ENCODE assay signal across 1 cellular context in the genomic region with DNA sequence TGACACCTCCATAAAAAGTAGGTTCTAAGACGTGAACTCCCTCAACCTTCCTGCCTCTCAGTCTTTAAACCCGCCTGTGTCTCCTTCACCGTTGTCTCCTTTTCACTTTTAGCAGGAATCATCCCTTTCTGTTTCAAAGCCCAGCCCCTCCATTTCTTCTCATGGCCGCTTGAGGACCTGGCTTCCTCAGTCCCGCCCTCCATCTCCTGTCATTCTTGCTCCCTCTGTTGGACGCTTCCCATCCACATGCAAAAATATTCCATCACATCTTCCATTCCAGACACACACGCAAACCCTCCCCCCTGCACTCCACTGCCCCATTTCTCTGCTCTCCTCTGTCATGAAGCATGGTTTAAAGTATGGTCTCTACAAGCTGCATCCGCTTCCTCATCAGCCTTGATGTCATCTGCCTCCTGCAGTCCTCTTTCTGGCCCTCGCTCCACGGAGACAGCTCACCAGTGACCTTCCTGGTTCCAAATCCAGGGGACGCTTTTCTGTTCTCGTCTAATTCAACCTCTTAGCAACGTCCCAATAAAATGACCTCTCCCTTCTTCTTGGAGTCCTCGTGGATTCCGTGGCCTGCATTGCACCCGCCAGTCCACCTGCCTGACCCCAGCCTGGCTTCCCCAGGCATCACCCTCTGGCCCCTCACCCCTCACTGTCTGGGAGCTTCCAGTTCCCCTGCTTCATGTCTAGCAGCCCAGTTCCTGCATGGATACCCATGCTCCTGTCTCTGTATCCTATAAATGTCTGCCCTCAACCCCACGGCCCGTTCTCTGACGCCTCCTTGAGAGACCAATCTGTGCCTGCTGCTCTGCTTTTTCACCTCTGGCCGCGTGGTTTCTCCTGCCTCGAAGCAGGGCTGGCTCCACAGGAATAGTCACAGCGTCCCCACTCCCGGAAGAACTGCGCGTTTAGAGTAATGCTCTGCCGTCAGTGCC.
TF ChIP-seq lines count a peak whose summit lies in the region.

No MANE protein-coding gene starts in this region.

TF ChIP-seq in GM23338, 12 proteins besides CTCF, POLR2A, EP300 and RAD21 (continued from another document):
- TF ChIP-seq, protein P1, sequence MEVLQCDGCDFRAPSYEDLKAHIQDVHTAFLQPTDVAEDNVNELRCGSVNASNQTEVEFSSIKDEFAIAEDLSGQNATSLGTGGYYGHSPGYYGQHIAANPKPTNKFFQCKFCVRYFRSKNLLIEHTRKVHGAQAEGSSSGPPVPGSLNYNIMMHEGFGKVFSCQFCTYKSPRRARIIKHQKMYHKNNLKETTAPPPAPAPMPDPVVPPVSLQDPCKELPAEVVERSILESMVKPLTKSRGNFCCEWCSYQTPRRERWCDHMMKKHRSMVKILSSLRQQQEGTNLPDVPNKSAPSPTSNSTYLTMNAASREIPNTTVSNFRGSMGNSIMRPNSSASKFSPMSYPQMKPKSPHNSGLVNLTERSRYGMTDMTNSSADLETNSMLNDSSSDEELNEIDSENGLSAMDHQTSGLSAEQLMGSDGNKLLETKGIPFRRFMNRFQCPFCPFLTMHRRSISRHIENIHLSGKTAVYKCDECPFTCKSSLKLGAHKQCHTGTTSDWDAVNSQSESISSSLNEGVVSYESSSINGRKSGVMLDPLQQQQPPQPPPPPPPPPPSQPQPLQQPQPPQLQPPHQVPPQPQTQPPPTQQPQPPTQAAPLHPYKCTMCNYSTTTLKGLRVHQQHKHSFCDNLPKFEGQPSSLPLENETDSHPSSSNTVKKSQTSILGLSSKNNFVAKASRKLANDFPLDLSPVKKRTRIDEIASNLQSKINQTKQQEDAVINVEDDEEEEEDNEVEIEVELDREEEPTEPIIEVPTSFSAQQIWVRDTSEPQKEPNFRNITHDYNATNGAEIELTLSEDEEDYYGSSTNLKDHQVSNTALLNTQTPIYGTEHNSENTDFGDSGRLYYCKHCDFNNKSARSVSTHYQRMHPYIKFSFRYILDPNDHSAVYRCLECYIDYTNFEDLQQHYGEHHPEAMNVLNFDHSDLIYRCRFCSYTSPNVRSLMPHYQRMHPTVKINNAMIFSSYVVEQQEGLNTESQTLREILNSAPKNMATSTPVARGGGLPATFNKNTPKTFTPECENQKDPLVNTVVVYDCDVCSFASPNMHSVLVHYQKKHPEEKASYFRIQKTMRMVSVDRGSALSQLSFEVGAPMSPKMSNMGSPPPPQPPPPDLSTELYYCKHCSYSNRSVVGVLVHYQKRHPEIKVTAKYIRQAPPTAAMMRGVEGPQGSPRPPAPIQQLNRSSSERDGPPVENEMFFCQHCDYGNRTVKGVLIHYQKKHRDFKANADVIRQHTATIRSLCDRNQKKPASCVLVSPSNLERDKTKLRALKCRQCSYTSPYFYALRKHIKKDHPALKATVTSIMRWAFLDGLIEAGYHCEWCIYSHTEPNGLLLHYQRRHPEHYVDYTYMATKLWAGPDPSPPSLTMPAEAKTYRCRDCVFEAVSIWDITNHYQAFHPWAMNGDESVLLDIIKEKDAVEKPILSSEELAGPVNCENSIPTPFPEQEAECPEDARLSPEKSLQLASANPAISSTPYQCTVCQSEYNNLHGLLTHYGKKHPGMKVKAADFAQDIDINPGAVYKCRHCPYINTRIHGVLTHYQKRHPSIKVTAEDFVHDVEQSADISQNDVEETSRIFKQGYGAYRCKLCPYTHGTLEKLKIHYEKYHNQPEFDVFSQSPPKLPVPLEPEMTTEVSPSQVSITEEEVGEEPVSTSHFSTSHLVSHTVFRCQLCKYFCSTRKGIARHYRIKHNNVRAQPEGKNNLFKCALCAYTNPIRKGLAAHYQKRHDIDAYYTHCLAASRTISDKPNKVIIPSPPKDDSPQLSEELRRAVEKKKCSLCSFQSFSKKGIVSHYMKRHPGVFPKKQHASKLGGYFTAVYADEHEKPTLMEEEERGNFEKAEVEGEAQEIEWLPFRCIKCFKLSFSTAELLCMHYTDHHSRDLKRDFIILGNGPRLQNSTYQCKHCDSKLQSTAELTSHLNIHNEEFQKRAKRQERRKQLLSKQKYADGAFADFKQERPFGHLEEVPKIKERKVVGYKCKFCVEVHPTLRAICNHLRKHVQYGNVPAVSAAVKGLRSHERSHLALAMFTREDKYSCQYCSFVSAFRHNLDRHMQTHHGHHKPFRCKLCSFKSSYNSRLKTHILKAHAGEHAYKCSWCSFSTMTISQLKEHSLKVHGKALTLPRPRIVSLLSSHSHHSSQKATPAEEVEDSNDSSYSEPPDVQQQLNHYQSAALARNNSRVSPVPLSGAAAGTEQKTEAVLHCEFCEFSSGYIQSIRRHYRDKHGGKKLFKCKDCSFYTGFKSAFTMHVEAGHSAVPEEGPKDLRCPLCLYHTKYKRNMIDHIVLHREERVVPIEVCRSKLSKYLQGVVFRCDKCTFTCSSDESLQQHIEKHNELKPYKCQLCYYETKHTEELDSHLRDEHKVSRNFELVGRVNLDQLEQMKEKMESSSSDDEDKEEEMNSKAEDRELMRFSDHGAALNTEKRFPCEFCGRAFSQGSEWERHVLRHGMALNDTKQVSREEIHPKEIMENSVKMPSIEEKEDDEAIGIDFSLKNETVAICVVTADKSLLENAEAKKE (CRISPR knock-in tag; IDR thresholded peaks at IDR 0.05): no peak
- TF ChIP-seq NANOG (IDR thresholded peaks at IDR 0.05; ENCODE audit: borderline replicate concordance): no peak
